Comparison of ENCODE assay signal across 2 cellular contexts in genomic region chr3:99704417-99704816, GRCh38.
TF ChIP-seq lines count a peak whose summit lies in the region.

No MANE protein-coding gene starts in this region.

TF ChIP-seq in SK-N-SH, 30 proteins besides CTCF, POLR2A, EP300 and RAD21 (continued from another document):
- TF ChIP-seq ELF1 (IDR thresholded peaks at IDR 0.05) (no peak), NRF1 (IDR thresholded peaks at IDR 0.05; ENCODE audit: low read depth, low read length) (no peak), RXRA (IDR thresholded peaks at IDR 0.05; ENCODE audit: borderline replicate concordance, low read depth) (no peak), USF2 (IDR thresholded peaks at IDR 0.05; ENCODE audit: borderline replicate concordance, low read depth, low read length) (no peak), ZBTB33 (IDR thresholded peaks at IDR 0.05; ENCODE audit: borderline replicate concordance, low read depth) (no peak), YY1 (IDR thresholded peaks at IDR 0.05; ENCODE audit: low read depth) (no peak), TAF1 (IDR thresholded peaks at IDR 0.05; ENCODE audit: borderline replicate concordance, low read depth, low read length) (no peak), CHD2 (IDR thresholded peaks at IDR 0.05; ENCODE audit: low read length, partially characterized antibody) (no peak), NFIC (IDR thresholded peaks at IDR 0.05; ENCODE audit: borderline replicate concordance) (no peak)
- TF ChIP-seq, protein P1, sequence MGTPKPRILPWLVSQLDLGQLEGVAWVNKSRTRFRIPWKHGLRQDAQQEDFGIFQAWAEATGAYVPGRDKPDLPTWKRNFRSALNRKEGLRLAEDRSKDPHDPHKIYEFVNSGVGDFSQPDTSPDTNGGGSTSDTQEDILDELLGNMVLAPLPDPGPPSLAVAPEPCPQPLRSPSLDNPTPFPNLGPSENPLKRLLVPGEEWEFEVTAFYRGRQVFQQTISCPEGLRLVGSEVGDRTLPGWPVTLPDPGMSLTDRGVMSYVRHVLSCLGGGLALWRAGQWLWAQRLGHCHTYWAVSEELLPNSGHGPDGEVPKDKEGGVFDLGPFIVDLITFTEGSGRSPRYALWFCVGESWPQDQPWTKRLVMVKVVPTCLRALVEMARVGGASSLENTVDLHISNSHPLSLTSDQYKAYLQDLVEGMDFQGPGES (IDR thresholded peaks at IDR 0.05; ENCODE audit: low read depth, low read length): no peak
- TF ChIP-seq, protein P2, sequence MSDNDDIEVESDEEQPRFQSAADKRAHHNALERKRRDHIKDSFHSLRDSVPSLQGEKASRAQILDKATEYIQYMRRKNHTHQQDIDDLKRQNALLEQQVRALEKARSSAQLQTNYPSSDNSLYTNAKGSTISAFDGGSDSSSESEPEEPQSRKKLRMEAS (IDR thresholded peaks at IDR 0.05; ENCODE audit: low read depth): no peak

TF ChIP-seq in H1, 55 proteins besides CTCF, POLR2A, EP300 and RAD21:
- TF ChIP-seq, protein P3, sequence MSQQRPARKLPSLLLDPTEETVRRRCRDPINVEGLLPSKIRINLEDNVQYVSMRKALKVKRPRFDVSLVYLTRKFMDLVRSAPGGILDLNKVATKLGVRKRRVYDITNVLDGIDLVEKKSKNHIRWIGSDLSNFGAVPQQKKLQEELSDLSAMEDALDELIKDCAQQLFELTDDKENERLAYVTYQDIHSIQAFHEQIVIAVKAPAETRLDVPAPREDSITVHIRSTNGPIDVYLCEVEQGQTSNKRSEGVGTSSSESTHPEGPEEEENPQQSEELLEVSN (IDR thresholded peaks at IDR 0.05): no peak
TF ChIP-seq in H1: peak in this region for 0.
